Comparison of ENCODE assay signal across 15 cellular contexts in the genomic region with DNA sequence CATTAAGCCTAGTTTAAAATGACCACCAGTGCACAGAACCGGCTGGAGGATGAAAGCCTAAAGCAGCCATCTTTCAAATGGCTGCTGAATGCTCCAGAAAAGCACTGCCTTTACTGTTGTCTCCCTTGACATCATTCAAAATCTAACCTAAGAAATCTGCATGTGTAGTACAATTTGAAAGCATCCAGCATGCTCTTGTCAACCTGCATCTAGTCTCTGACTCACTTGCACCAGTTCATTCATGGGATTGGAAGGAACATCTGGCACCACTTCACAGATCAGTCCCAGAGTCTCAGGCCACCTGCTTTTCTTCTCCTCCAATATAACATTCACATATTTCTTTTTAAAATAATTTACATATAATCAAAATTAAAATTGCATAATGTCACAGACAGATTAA.
"Had no signal": no experiment of that assay in that cellular context is flagged by ENCODE, and none has a peak within 500 bp of the region (broad histone marks: within the 10 kb centered on the region; RNA-seq: fewer than 3 reads in every experiment).

No MANE protein-coding gene starts in this region.

- H3K4me3 ChIP-seq: SJSA1 had no signal

- DNase-seq: activated CD4-positive, alpha-beta T cell treated with anti-CD3 and anti-CD28 coated beads for 4 hours; activated CD8-positive, alpha-beta memory T cell treated with anti-CD3 and anti-CD28 coated beads, Interleukin-2, amount 50 U/mL, for 4 hours; activated CD8-positive, alpha-beta T cell treated with anti-CD3 and anti-CD28 coated beads for 36 hours; activated gamma-delta T cell treated with Interleukin-2 at 50 U/mL for 16 hours; activated naive CD4-positive, alpha-beta T cell treated with anti-CD3 and anti-CD28 coated beads, Interleukin-2, amount 10 ng/mL, durations not matched to agents 7 days and 5 days; activated naive CD8-positive, alpha-beta T cell treated with anti-CD3 and anti-CD28 coated beads for 36 hours; activated T-cell treated with anti-CD3 and anti-CD28 coated beads, Interleukin-2, amount 50 U/mL, for 72 hours; KBM-7; NCI-H1048; NCI-H1930; NCI-H345; NCI-H526; PC-3; SHP77 had no signal
